ENCODE assay signal across 1 cellular context in genomic region chr12:8644345-8645248, GRCh38.
TF ChIP-seq lines count a peak whose summit lies in the region.

No MANE protein-coding gene starts in this region.

TF ChIP-seq in A549, 52 proteins besides CTCF, POLR2A, EP300 and RAD21 (continued from another document):
- TF ChIP-seq PHF8 (IDR thresholded peaks at IDR 0.05; ENCODE audit: borderline replicate concordance, low read depth): no peak
